ENCODE assay signal across 8 cellular contexts in genomic region chr15:38563723-38564519, GRCh38.
DNase-seq lines count a peak whose midpoint lies in the region; ATAC-seq and TF ChIP-seq lines count a peak whose summit lies in the region.

No MANE protein-coding gene starts in this region.

- H3K9me3 ChIP-seq in muscle layer of duodenum (ENCODE audit: control insufficient read depth in 1 of 2, low read length in 2 of 2) = no peaks in the 10 kb centered on the region

- DNase-seq in SHP77 (lab: John Stamatoyannopoulos, UW) (peak; percentile 0 to 8), SHP77 treated with DMSO at 0.1 percent for 48 hours (lab: John Stamatoyannopoulos, UW) (no peak), NCI-H345 treated with DMSO at 0.1 percent for 48 hours (lab: John Stamatoyannopoulos, UW; ENCODE audit: unreplicated experiment) (peak; percentile 3), erythroblast (lab: John Stamatoyannopoulos, UW) (peak; percentile 48 to 72)
- DNase-seq in activated CD8-positive, alpha-beta memory T cell treated with anti-CD3 and anti-CD28 coated beads, Interleukin-2, amount 50 U/mL, for 4 hours = peak; percentile 91
- peak; percentile 77 to 85 for DNase-seq in stimulated activated CD8-positive, alpha-beta memory T cell treated with anti-CD3 and anti-CD28 coated beads, Interleukin-7, amount 100 ng/mL, for 4 hours (ENCODE audit: low read depth in 2 of 2)

- peak; percentile 69 for ATAC-seq in HG02970 (IDR thresholded peaks at IDR 0.05; ENCODE audit: low FRiP score, unreplicated experiment)

- H3K4me1 ChIP-seq in muscle layer of duodenum (ENCODE audit: control insufficient read depth in 1 of 2, insufficient read depth in 2 of 2, low read length in 2 of 2) = peaks cover 0 to 17% of the 10 kb centered on the region in 2 donors

- peak overlapping the region; percentile 23 to 70 for H3K4me3 ChIP-seq in muscle layer of duodenum (ENCODE audit: low read depth in 1 of 2, low read length in 2 of 2)

- H3K27ac ChIP-seq in muscle layer of duodenum (ENCODE audit: low read length) = no peak overlapping the region

- no peaks in the 10 kb centered on the region for H3K27me3 ChIP-seq in muscle layer of duodenum (ENCODE audit: low read depth, low read length)

- H3K36me3 ChIP-seq in muscle layer of duodenum (ENCODE audit: control insufficient read depth in 1 of 2, insufficient read depth in 2 of 2, low read length in 2 of 2) = no peaks in the 10 kb centered on the region

- no peak for TF ChIP-seq POLR2A in erythroblast (IDR thresholded peaks at IDR 0.05; ENCODE audit: low read length)
